ENCODE assay signal across 23 cellular contexts in genomic region chr6:15437090-15437489, GRCh38.
DNase-seq lines count a peak whose midpoint lies in the region; ATAC-seq and TF ChIP-seq lines count a peak whose summit lies in the region.
"Had no signal": no experiment of that assay in that cellular context is flagged by ENCODE, and none has a peak within 500 bp of the region (broad histone marks: within the 10 kb centered on the region; RNA-seq: fewer than 3 reads in every experiment).

No MANE protein-coding gene starts in this region.

- H4K5ac ChIP-seq in IMR-90 (ENCODE audit: low read depth, low read length), result no peak overlapping the region

- H3K27ac ChIP-seq in IMR-90 (ENCODE audit: insufficient read depth, low read length) (no peak overlapping the region), neutrophil (peak overlapping the region; percentile 66)
- H3K27ac ChIP-seq: gastrocnemius medialis, prostate gland, SJCRH30, tibial nerve had no signal

- no peak for TF ChIP-seq CTCF in IMR-90 (conservative IDR thresholded peaks at IDR 0.05; ENCODE audit: low read depth, low read length)
- TF ChIP-seq CTCF in neutrophil (IDR thresholded peaks at IDR 0.05), result no peak
- no peak for TF ChIP-seq CTCF in MCF 10A (IDR thresholded peaks at IDR 0.05; ENCODE audit: unreplicated experiment)

- no peak overlapping the region for H3K9ac ChIP-seq in IMR-90 (ENCODE audit: low read depth, low read length)

- in situ Hi-C loops in IMR-90 (cut with MboI; ENCODE audit: low sequenced_read_pairs), result no loop called here

- no peak overlapping the region for H4K91ac ChIP-seq in IMR-90 (ENCODE audit: insufficient read depth, low read depth, low read length)

- peaks cover 37 to 84% of the 10 kb centered on the region in 2 experiments for H3K79me1 ChIP-seq in IMR-90 (ENCODE audit: low read depth in 1 of 2, low read length in 2 of 2)

- no peak overlapping the region for H2AK9ac ChIP-seq in IMR-90 (replicated peaks; ENCODE audit: low read depth, low read length, poor library complexity)

- no peak overlapping the region for H3K14ac ChIP-seq in IMR-90 (replicated peaks; ENCODE audit: low read depth, low read length)

- H3K27me3 Mint-ChIP-seq in activated CD4-positive, alpha-beta T cell treated with anti-CD3 and anti-CD28 coated beads, Interleukin-2, amount 10 ng/mL, durations not matched to agents 7 days and 5 days, result no peaks in the 10 kb centered on the region
- no peaks in the 10 kb centered on the region for H3K27me3 Mint-ChIP-seq in dendritic cell treated with granulocyte-macrophage colony-stimulating factor and Interleukin-4, amounts not matched to agents 40 ng/mL and 50 ng/mL, for 4 days
- H3K27me3 Mint-ChIP-seq in MCF 10A (ENCODE audit: insufficient read depth, unreplicated experiment), result no peaks in the 10 kb centered on the region
- H3K27me3 Mint-ChIP-seq: CD8-positive, alpha-beta memory T cell had no signal

- no peak overlapping the region for H4K8ac ChIP-seq in IMR-90 (ENCODE audit: low read depth in 2 of 2, low read length in 2 of 2)

- no peak overlapping the region for H2BK120ac ChIP-seq in IMR-90 (ENCODE audit: low read depth, low read length)

- no peak overlapping the region for H3K4ac ChIP-seq in IMR-90 (ENCODE audit: low read depth, low read length)

- TF ChIP-seq POLR2A in IMR-90 (IDR thresholded peaks at IDR 0.05; ENCODE audit: low read depth, low read length), result no peak

- H3K18ac ChIP-seq in IMR-90 (ENCODE audit: low read depth, low read length), result no peak overlapping the region

- H3K36me3 ChIP-seq in IMR-90 (ENCODE audit: control insufficient read depth, insufficient read depth, low read length) (no peaks in the 10 kb centered on the region), neutrophil (no peaks in the 10 kb centered on the region)
- H3K36me3 ChIP-seq: gastrocnemius medialis, HAP-1, prostate gland, SJCRH30, tibial nerve had no signal

- H2AK5ac ChIP-seq in IMR-90 (ENCODE audit: low read depth, low read length), result 0 out of 2 replicates have a peak overlapping the region, but pooled peaks have one; percentile 31

- no peak overlapping the region; the same call in 2 of the 3 replicates for H2BK15ac ChIP-seq in IMR-90 (ENCODE audit: low read depth, low read length)

- H3K36me3 Mint-ChIP-seq in activated CD4-positive, alpha-beta T cell treated with anti-CD3 and anti-CD28 coated beads, Interleukin-2, amount 10 ng/mL, durations not matched to agents 7 days and 5 days (ENCODE audit: low read depth), result peaks cover 33% of the 10 kb centered on the region
- peaks cover 10% of the 10 kb centered on the region for H3K36me3 Mint-ChIP-seq in dendritic cell treated with granulocyte-macrophage colony-stimulating factor and Interleukin-4, amounts not matched to agents 40 ng/mL and 50 ng/mL, for 4 days (ENCODE audit: low read depth)
- H3K36me3 Mint-ChIP-seq in MCF 10A (ENCODE audit: insufficient read depth, unreplicated experiment), result peaks cover 5% of the 10 kb centered on the region
- H3K36me3 Mint-ChIP-seq: CD8-positive, alpha-beta memory T cell had no signal

- H3K23ac ChIP-seq in IMR-90 (ENCODE audit: low read depth, low read length), result no peak overlapping the region

- peaks cover 6% of the 10 kb centered on the region for H3K9me1 ChIP-seq in IMR-90 (ENCODE audit: insufficient read depth, low read length)

- dilution Hi-C loops in IMR-90 (cut with HindIII; ENCODE audit: low sequenced_read_pairs, unreplicated experiment), result no loop called here

- POLR2A ChIA-PET in activated CD4-positive, alpha-beta T cell treated with anti-CD3 and anti-CD28 coated beads, Interleukin-2, amount 10 ng/mL, durations not matched to agents 7 days and 5 days (lab: Charles Lee), result interaction anchor here (0.5 kb wide), 1 partner anchor 159 kb away, joined by 3 read pairs; no protein-coding TSS in a partner anchor
- POLR2A ChIA-PET in IMR-90 (lab: Charles Lee; ENCODE audit: unreplicated experiment), result no interaction called here
- POLR2A ChIA-PET in MCF 10A (lab: Yijun Ruan, JAX), result interaction anchor here (0.6 kb wide), 1 partner anchor 185 kb away, joined by 3 read pairs; no protein-coding TSS in a partner anchor

- H3K4me2 ChIP-seq in IMR-90 (ENCODE audit: low read depth, low read length), result no peak overlapping the region

- no peak for TF ChIP-seq RAD21 in IMR-90 (IDR thresholded peaks at IDR 0.05; ENCODE audit: low read length)

- peak overlapping the region; percentile 85 for H3K27ac Mint-ChIP-seq in activated CD4-positive, alpha-beta T cell treated with anti-CD3 and anti-CD28 coated beads, Interleukin-2, amount 10 ng/mL, durations not matched to agents 7 days and 5 days
- peak overlapping the region; percentile 76 for H3K27ac Mint-ChIP-seq in dendritic cell treated with granulocyte-macrophage colony-stimulating factor and Interleukin-4, amounts not matched to agents 40 ng/mL and 50 ng/mL, for 4 days
- no peak overlapping the region for H3K27ac Mint-ChIP-seq in MCF 10A (ENCODE audit: low read depth, unreplicated experiment)

- CTCF ChIA-PET in activated CD4-positive, alpha-beta T cell treated with anti-CD3 and anti-CD28 coated beads, Interleukin-2, amount 10 ng/mL, durations not matched to agents 7 days and 5 days (lab: Charles Lee), result no interaction called here
- CTCF ChIA-PET in IMR-90 (lab: Yijun Ruan, JAX), result no interaction called here
- CTCF ChIA-PET in MCF 10A (lab: Yijun Ruan, JAX), result interaction anchor here (1.7 kb wide), 1 partner anchor 26 kb away, joined by 5 read pairs; no protein-coding TSS in a partner anchor

- no TSS peak for BruUV-seq in IMR-90 (replicated peaks; lab: Mats Ljungman, UMichigan)
- no TSS peak for BruUV-seq in MCF 10A (replicated peaks; lab: Mats Ljungman, UMichigan)

- H2BK20ac ChIP-seq in IMR-90 (ENCODE audit: low read depth, low read length), result no peak overlapping the region; the same call in 1 of the 2 replicates

- H3K4me1 ChIP-seq in IMR-90 (ENCODE audit: control insufficient read depth, insufficient read depth, low read length), result peaks cover 9% of the 10 kb centered on the region
- H3K4me1 ChIP-seq in neutrophil (ENCODE audit: control insufficient read depth in 1 of 2, insufficient read depth in 1 of 2, low read depth in 1 of 2, low read length in 1 of 2), result peaks cover 30 to 73% of the 10 kb centered on the region in 2 experiments

- no peak overlapping the region for H3K4me3 ChIP-seq in IMR-90 (ENCODE audit: insufficient read depth, low read depth, low read length)
- H3K4me3 ChIP-seq in neutrophil (ENCODE audit: low read depth in 1 of 2, low read length in 1 of 2), result no peak overlapping the region
- H3K4me3 ChIP-seq: gastrocnemius medialis, HAP-1, prostate gland, SJCRH30, tibial nerve had no signal

- no peak overlapping the region for H2BK5ac ChIP-seq in IMR-90 (ENCODE audit: low read depth, low read length, poor library complexity, severe bottlenecking)

- no peak for ATAC-seq in IMR-90 (ENCODE audit: low read depth)
- ATAC-seq in GM21390 (IDR thresholded peaks at IDR 0.05; ENCODE audit: unreplicated experiment), result no peak
- ATAC-seq: gastrocnemius medialis, left ventricle myocardium superior, PC-3 had no signal

- H3K9me3 ChIP-seq in IMR-90 (ENCODE audit: control insufficient read depth, insufficient read depth, low read length) (no peaks in the 10 kb centered on the region; the same call in 1 of the 2 replicates), neutrophil (no peaks in the 10 kb centered on the region)
- H3K9me3 ChIP-seq: gastrocnemius medialis, HAP-1, prostate gland, SJCRH30 had no signal

- DNase-seq in activated CD4-positive, alpha-beta T cell treated with anti-CD3 and anti-CD28 coated beads, Interleukin-2, amount 10 ng/mL, durations not matched to agents 7 days and 5 days, result no peak
- no peak for DNase-seq in activated CD4-positive, alpha-beta T cell treated with anti-CD3 and anti-CD28 coated beads for 1 hour
- DNase-seq in IMR-90 (no peak), MCF 10A (ENCODE audit: unreplicated experiment) (no peak), LoVo (ENCODE audit: low spot score) (no peak)
- DNase-seq: activated effector memory CD4-positive, alpha-beta T cell treated with Interleukin-2 at 50 U/mL for 16 hours; CD8-positive, alpha-beta memory T cell; gastrocnemius medialis; KG1; left ventricle myocardium superior; NCI-H1105; NCI-H748 treated with DMSO at 0.1 percent for 48 hours; PC-3; SJCRH30; small intestine; stimulated activated CD4-positive, alpha-beta T cell treated with anti-CD3 and anti-CD28 coated beads, Interleukin-4, amount 100 ng/mL, for 4 hours; stimulated activated CD8-positive, alpha-beta memory T cell treated with anti-CD3 and anti-CD28 coated beads, Interleukin-4, amount 100 ng/mL, for 48 hours had no signal

- peaks cover 85% of the 10 kb centered on the region for H4K20me1 ChIP-seq in IMR-90 (ENCODE audit: insufficient read depth, low read length)

- WGBS in IMR-90 (ENCODE audit: extremely low coverage in 2 of 2, insufficient read length in 1 of 2), 2 experiments, result no CpG with 5 or more reads among the region's 2 CpGs

- intact Hi-C loops in IMR-90 (cut with micrococcal nuclease) (no loop called here), MCF 10A (cut with micrococcal nuclease) (no loop called here)
- intact Hi-C loops in dendritic cell treated with granulocyte-macrophage colony-stimulating factor and Interleukin-4, amounts not matched to agents 40 ng/mL and 50 ng/mL, for 4 days (cut with micrococcal nuclease), result loop anchor here (5.0 kb wide), 1 partner anchor 35 kb away; no protein-coding TSS in a partner anchor

- no peak overlapping the region for H2AFZ ChIP-seq in IMR-90 (replicated peaks; ENCODE audit: low read length, poor library complexity)

- peaks cover 92% of the 10 kb centered on the region for H3K4me1 Mint-ChIP-seq in activated CD4-positive, alpha-beta T cell treated with anti-CD3 and anti-CD28 coated beads, Interleukin-2, amount 10 ng/mL, durations not matched to agents 7 days and 5 days
- H3K4me1 Mint-ChIP-seq in dendritic cell treated with granulocyte-macrophage colony-stimulating factor and Interleukin-4, amounts not matched to agents 40 ng/mL and 50 ng/mL, for 4 days (ENCODE audit: low read depth), result peaks cover 83% of the 10 kb centered on the region
- peaks cover 34% of the 10 kb centered on the region for H3K4me1 Mint-ChIP-seq in MCF 10A (ENCODE audit: insufficient read depth, unreplicated experiment)

- H3K9me3 Mint-ChIP-seq in activated CD4-positive, alpha-beta T cell treated with anti-CD3 and anti-CD28 coated beads, Interleukin-2, amount 10 ng/mL, durations not matched to agents 7 days and 5 days, result peaks cover 10% of the 10 kb centered on the region
- no peaks in the 10 kb centered on the region for H3K9me3 Mint-ChIP-seq in dendritic cell treated with granulocyte-macrophage colony-stimulating factor and Interleukin-4, amounts not matched to agents 40 ng/mL and 50 ng/mL, for 4 days
- H3K9me3 Mint-ChIP-seq in MCF 10A (ENCODE audit: unreplicated experiment), result peaks cover 8% of the 10 kb centered on the region

- no peak overlapping the region for H3K4me3 Mint-ChIP-seq in activated CD4-positive, alpha-beta T cell treated with anti-CD3 and anti-CD28 coated beads, Interleukin-2, amount 10 ng/mL, durations not matched to agents 7 days and 5 days
- peak overlapping the region; percentile 17 for H3K4me3 Mint-ChIP-seq in dendritic cell treated with granulocyte-macrophage colony-stimulating factor and Interleukin-4, amounts not matched to agents 40 ng/mL and 50 ng/mL, for 4 days
- H3K4me3 Mint-ChIP-seq in MCF 10A (ENCODE audit: unreplicated experiment), result no peak overlapping the region

- no peak overlapping the region for H3K56ac ChIP-seq in IMR-90 (ENCODE audit: extremely low read depth, insufficient read depth, low read length)

- H3K27me3 ChIP-seq in IMR-90 (ENCODE audit: control insufficient read depth, insufficient read depth, low read length) (no peaks in the 10 kb centered on the region), neutrophil (no peaks in the 10 kb centered on the region)
- H3K27me3 ChIP-seq: gastrocnemius medialis, SJCRH30, tibial nerve had no signal
